Comparison of ENCODE assay signal across 8 cellular contexts in the genomic region with DNA sequence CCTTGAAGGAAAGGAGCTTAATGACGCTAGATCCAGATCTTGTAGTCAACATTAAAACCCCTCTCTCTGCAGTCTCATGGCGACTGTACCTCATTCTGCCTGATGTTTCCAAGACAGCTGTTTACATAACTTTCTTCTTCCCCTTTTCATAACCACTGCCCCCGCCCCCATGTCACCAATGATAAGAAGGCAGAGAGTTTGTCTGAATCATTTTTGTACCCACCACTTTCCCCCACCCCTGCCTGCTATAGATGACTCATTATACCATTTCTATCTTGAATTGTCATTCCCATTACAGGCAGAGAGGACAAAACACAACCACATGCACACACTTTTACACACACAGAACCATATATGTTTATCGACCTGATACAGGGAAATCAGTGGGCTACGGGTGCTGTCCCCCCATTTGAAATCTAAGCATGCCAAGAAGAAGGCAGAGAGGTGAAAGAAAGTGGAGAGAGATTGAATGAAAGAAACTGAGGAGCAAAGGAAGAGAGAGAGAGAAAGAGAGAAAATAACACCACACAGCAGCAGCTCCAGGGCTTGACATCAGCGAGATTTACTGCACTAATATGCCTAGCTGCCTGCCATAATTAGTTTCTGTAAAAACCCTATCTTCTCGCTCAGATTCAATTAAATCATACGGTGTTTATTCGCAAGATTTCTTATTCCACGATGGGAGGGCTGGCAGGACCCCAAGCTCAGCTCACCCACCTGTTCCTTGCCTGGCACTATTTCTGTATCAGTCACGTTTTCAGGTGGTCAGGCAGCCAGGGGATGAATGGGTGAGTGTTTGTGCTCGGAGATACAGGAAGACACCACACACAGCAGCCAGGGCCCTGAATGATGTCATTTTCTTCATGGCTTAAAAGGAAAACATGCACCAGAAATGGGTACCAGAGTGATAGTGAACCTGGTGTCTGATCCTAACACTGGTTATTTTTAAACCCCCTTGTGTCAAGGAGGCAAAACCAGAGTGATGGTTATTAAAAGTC.
DNase-seq lines count a peak whose midpoint lies in the region; ATAC-seq and TF ChIP-seq lines count a peak whose summit lies in the region.

No MANE protein-coding gene starts in this region.

- no peaks in the 10 kb centered on the region for H3K36me3 ChIP-seq in esophagus muscularis mucosa

- TF ChIP-seq POLR2A in esophagus muscularis mucosa (IDR thresholded peaks at IDR 0.05; ENCODE audit: low read depth): no peak

- peak overlapping the region in 3 of 4 donors; percentile 17 to 48 (median 42) for H3K27ac ChIP-seq in esophagus muscularis mucosa (replicated peaks in 1 of 4)

- ATAC-seq in GM21825 (IDR thresholded peaks at IDR 0.05; ENCODE audit: unreplicated experiment): peak; percentile 82

- no peaks in the 10 kb centered on the region for H3K27me3 ChIP-seq in esophagus muscularis mucosa

- no peaks in the 10 kb centered on the region for H3K9me3 ChIP-seq in esophagus muscularis mucosa

- peaks cover 4 to 16% (median 12%) of the 10 kb centered on the region in 4 donors for H3K4me1 ChIP-seq in esophagus muscularis mucosa

- no peak for TF ChIP-seq EP300 in esophagus muscularis mucosa (IDR thresholded peaks at IDR 0.05)

- peak; percentile 51 for DNase-seq in GM12864 (ENCODE audit: low read depth)
- DNase-seq in MV-4-11 (lab: John Stamatoyannopoulos, UW): peak; percentile 93
- peak; percentile 23 to 46 for DNase-seq in activated CD8-positive, alpha-beta memory T cell treated with anti-CD3 and anti-CD28 coated beads for 1 hour (ENCODE audit: extremely low read depth in 1 of 2, low read depth in 1 of 2)
- no peak for DNase-seq in esophagus muscularis mucosa (ENCODE audit: extremely low spot score)
- DNase-seq in stimulated activated CD4-positive, alpha-beta T cell treated with anti-CD3 and anti-CD28 coated beads, Interleukin-4, amount 100 ng/mL, for 1 hour: peak; percentile 79
- no peak for DNase-seq in SHP77 (lab: John Stamatoyannopoulos, UW)
- DNase-seq in HuH-7.5 (ENCODE audit: low spot score): no peak

- 58% methylated on average over 12 of the region's 12 CpGs for WGBS in esophagus muscularis mucosa

- intact Hi-C loops in esophagus muscularis mucosa (cut with DNase I): no loop called here

- H3K4me3 ChIP-seq in GM12864 (ENCODE audit: low read depth, low read length): peak overlapping the region; percentile 8
- no peak overlapping the region for H3K4me3 ChIP-seq in esophagus muscularis mucosa

- no peak for TF ChIP-seq CTCF in GM12864 (IDR thresholded peaks at IDR 0.05; ENCODE audit: low read depth, low read length, missing control alignments)
- no peak for TF ChIP-seq CTCF in esophagus muscularis mucosa (IDR thresholded peaks at IDR 0.05)

Comparison
In these comparisons a context has a peak if more than half of its experiments do, and no peak if none do; other contexts are left out.
1. DNase-seq: peak in GM12864 (single experiment), MV-4-11 (single experiment), activated CD8-positive, alpha-beta memory T cell treated with anti-CD3 and anti-CD28 coated beads for 1 hour (2 of 2) and stimulated activated CD4-positive, alpha-beta T cell treated with anti-CD3 and anti-CD28 coated beads, Interleukin-4, amount 100 ng/mL, for 1 hour (single experiment); none in esophagus muscularis mucosa (single experiment), SHP77 (0 of 2) and HuH-7.5 (single experiment).